In the genomic region with DNA sequence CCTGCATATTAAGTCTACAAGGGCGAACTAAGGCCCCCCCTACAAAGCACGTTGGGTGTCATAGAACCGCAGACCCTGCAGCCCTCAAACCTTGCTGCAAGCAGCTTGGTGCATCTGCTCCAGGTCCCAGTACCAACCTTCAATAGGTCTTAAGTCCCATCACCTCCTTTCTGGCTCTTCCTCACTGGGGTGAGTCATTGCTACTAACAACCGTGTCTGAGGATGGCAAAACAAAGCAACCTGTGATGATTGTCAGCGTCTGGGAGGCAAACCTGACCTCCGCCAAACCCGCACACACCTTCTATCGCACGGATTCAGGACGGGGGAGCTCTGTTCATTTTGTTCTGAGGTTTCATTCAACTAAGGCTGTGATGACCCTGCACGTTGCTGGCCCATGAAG, we compare ENCODE assay signal across 1 cellular context.
TF ChIP-seq lines count a peak whose summit lies in the region.

No MANE protein-coding gene starts in this region.

TF ChIP-seq in H1, 55 proteins besides CTCF, POLR2A, EP300 and RAD21 (continued from another document):
- no peak for TF ChIP-seq CHD2 (IDR thresholded peaks at IDR 0.05; ENCODE audit: low read length)
- no peak for TF ChIP-seq RNF2 (IDR thresholded peaks at IDR 0.05; ENCODE audit: borderline replicate concordance, low read depth, low read length, missing control alignments, poor library complexity, severe bottlenecking)
